8 cellular contexts compared by ENCODE assay signal in genomic region chr20:36491901-36492617, GRCh38. TPM values are rescaled to one million over a fixed set of nuclear protein-coding genes. Genes with fewer than 3 reads are reported as not detected.
DNase-seq lines count a peak whose midpoint lies in the region; ATAC-seq lines count a peak whose summit lies in the region.

No MANE protein-coding gene starts in this region.

- H3K9ac ChIP-seq in muscle layer of colon (ENCODE audit: low read length), result no peak overlapping the region

- CTCF ChIA-PET in T-cell (lab: Charles Lee), result interaction anchor here in 1 of 2 donors (0.6 kb wide), 1 partner anchor 93 kb away, joined by 5 read pairs; no protein-coding TSS in a partner anchor

- H3K4me3 ChIP-seq in muscle layer of colon (ENCODE audit: low read depth in 1 of 2, low read length in 2 of 2), result no peak overlapping the region

- DNase-seq in T-cell (peak; percentile 41 to 71 (median 58)), amniotic epithelial cell (ENCODE audit: low read depth) (peak; percentile 44), dedifferentiated amniotic fluid mesenchymal stem cell (ENCODE audit: extremely low spot score) (no peak)
- peak; percentile 40 to 63 for DNase-seq in stimulated activated naive CD8-positive, alpha-beta T cell treated with anti-CD3 and anti-CD28 coated beads, Interleukin-15, amount 100 ng/mL, for 72 hours

- peak overlapping the region; percentile 0 to 65 (median 53) for H3K4me3 Mint-ChIP-seq in T-cell
- H3K4me3 Mint-ChIP-seq in stimulated activated naive CD8-positive, alpha-beta T cell treated with anti-CD3 and anti-CD28 coated beads, Interleukin-15, amount 100 ng/mL, for 72 hours, result peak overlapping the region; percentile 65 to 79

- peak; percentile 59 for ATAC-seq in GM18907 (IDR thresholded peaks at IDR 0.05; ENCODE audit: unreplicated experiment)
- peak; percentile 92 to 99 (median 98) for ATAC-seq in T-cell (replicated peaks in 1 of 4)
- peak; percentile 97 for ATAC-seq in stimulated activated naive CD8-positive, alpha-beta T cell treated with anti-CD3 and anti-CD28 coated beads, Interleukin-15, amount 100 ng/mL, for 72 hours
- no peak for ATAC-seq in HG03039 (IDR thresholded peaks at IDR 0.05; ENCODE audit: unreplicated experiment)
- no peak for ATAC-seq in GM19455 (IDR thresholded peaks at IDR 0.05; ENCODE audit: unreplicated experiment)

- H3K9me3 Mint-ChIP-seq in T-cell, result no peaks in the 10 kb centered on the region
- H3K9me3 Mint-ChIP-seq in stimulated activated naive CD8-positive, alpha-beta T cell treated with anti-CD3 and anti-CD28 coated beads, Interleukin-15, amount 100 ng/mL, for 72 hours, result no peaks in the 10 kb centered on the region

- peaks cover 37 to 61% (median 49%) of the 10 kb centered on the region in 3 donors for H3K4me1 Mint-ChIP-seq in T-cell
- peaks cover 35% of the 10 kb centered on the region for H3K4me1 Mint-ChIP-seq in stimulated activated naive CD8-positive, alpha-beta T cell treated with anti-CD3 and anti-CD28 coated beads, Interleukin-15, amount 100 ng/mL, for 72 hours

- H3K36me3 ChIP-seq in muscle layer of colon (ENCODE audit: insufficient read depth, low read length), result peaks cover 18% of the 10 kb centered on the region

- peak overlapping the region; percentile 64 for H3K27ac ChIP-seq in muscle layer of colon (ENCODE audit: low read depth, low read length)

- H3K27ac Mint-ChIP-seq in T-cell, result peak overlapping the region; percentile 89 to 94
- H3K27ac Mint-ChIP-seq in stimulated activated naive CD8-positive, alpha-beta T cell treated with anti-CD3 and anti-CD28 coated beads, Interleukin-15, amount 100 ng/mL, for 72 hours, result peak overlapping the region; percentile 21 to 29

- H3K9me3 ChIP-seq in muscle layer of colon (ENCODE audit: low read length), result no peaks in the 10 kb centered on the region

- H3K36me3 Mint-ChIP-seq in T-cell, result peaks cover 1% of the 10 kb centered on the region

- peaks cover 55% of the 10 kb centered on the region for H3K4me1 ChIP-seq in muscle layer of colon (ENCODE audit: insufficient read depth, low read length)

- H3K27me3 Mint-ChIP-seq in T-cell, result no peaks in the 10 kb centered on the region
- no peaks in the 10 kb centered on the region for H3K27me3 Mint-ChIP-seq in stimulated activated naive CD8-positive, alpha-beta T cell treated with anti-CD3 and anti-CD28 coated beads, Interleukin-15, amount 100 ng/mL, for 72 hours

- POLR2A ChIA-PET in T-cell (lab: Charles Lee), result no interaction called here

- H3K27me3 ChIP-seq in muscle layer of colon (ENCODE audit: control insufficient read depth in 1 of 2, insufficient read depth in 2 of 2, low read length in 2 of 2), result no peaks in the 10 kb centered on the region

RNA-seq across cellular contexts. Expression of gene MYL9, which starts 49.3 kb away (rescaled TPM):
- total RNA-seq in T-cell, result 1 to 10 TPM in 4 of 5 donors, not detected in 1; 1.3 to 2.8 (median 1.7) TPM

Comparison
In these comparisons a context has a peak if more than half of its experiments do, and no peak if none do; other contexts are left out.
1. ATAC-seq: peak in GM18907 (single experiment), T-cell (4 of 4) and stimulated activated naive CD8-positive, alpha-beta T cell treated with anti-CD3 and anti-CD28 coated beads, Interleukin-15, amount 100 ng/mL, for 72 hours (single experiment); none in HG03039 (single experiment) and GM19455 (single experiment).